8 cellular contexts compared by ENCODE assay signal in the genomic region with DNA sequence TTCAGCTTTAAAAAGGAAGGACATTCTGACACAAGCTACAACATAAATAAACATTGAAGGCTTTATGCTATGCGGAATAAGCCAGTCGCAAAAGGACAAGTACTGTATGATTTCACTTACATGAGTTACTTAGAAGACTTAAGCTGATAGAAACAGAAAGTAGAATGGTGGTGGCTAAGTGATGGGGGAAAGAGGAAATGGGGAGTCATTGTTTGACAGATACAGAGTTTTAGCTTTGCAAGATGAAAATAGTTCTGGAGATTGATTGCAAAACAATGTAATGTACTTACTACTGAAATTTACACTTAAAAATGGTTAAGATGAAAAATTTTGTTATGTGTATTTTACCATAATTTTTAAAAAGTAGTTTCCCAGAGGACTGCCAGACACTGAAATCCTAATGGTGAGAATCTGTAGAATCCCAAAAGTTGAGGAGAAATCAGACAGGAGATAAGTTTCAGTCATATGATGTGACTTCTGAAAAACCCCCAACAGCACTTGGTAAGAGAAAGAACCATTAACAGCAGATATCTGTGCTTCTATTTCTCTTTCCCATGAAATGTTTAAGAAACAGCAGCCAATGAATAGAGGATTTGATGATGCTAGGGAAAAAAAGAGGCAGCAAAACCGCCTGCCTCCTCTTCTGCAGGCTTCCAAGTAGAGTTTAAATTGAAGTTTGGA. TPM values are rescaled to one million over a fixed set of nuclear protein-coding genes. Genes with fewer than 3 reads are reported as not detected.
DNase-seq lines count a peak whose midpoint lies in the region; ATAC-seq and FAIRE-seq lines count a peak whose summit lies in the region.

No MANE protein-coding gene starts in this region.

- no peaks in the 10 kb centered on the region for H3K9me3 ChIP-seq in KOPT-K1 (ENCODE audit: insufficient read depth, low read length, poor library complexity, severe bottlenecking)

- no peak for FAIRE-seq in RCC 7860 (lab: Jason Lieb, UNC)

- peak; percentile 93 for ATAC-seq in GM18909 (IDR thresholded peaks at IDR 0.05; ENCODE audit: poor library complexity, unreplicated experiment)
- ATAC-seq in HG02571 (IDR thresholded peaks at IDR 0.05; ENCODE audit: unreplicated experiment) = peak; percentile 98
- peak; percentile 44 to 55 for ATAC-seq in naive thymus-derived CD8-positive, alpha-beta T cell
- no peak for ATAC-seq in left lobe of liver

- POLR2A ChIA-PET in naive thymus-derived CD8-positive, alpha-beta T cell (lab: Charles Lee) = no interaction called here

- peak overlapping the region; percentile 75 for H3K27ac ChIP-seq in KOPT-K1 (ENCODE audit: low read depth, low read length, poor library complexity, severe bottlenecking)

- H3K36me3 ChIP-seq in KOPT-K1 (ENCODE audit: insufficient read depth, low read length) = no peaks in the 10 kb centered on the region

- peaks cover 21 to 55% (median 42%) of the 10 kb centered on the region in 4 donors for H3K4me1 Mint-ChIP-seq in naive thymus-derived CD8-positive, alpha-beta T cell

- H3K36me3 Mint-ChIP-seq in naive thymus-derived CD8-positive, alpha-beta T cell = no peaks in the 10 kb centered on the region

- no peaks in the 10 kb centered on the region for H3K9me3 Mint-ChIP-seq in naive thymus-derived CD8-positive, alpha-beta T cell

- no peaks in the 10 kb centered on the region for H3K27me3 Mint-ChIP-seq in naive thymus-derived CD8-positive, alpha-beta T cell

- DNase-seq in naive thymus-derived CD8-positive, alpha-beta T cell = peak in 2 of 10 donors; percentile 25 to 44
- DNase-seq in left lobe of liver (ENCODE audit: low spot score) (no peak), NK-92 (lab: John Stamatoyannopoulos, UW; ENCODE audit: unreplicated experiment) (no peak), hypothalamus (lab: John Stamatoyannopoulos, UW) (no peak), RCC 7860 (ENCODE audit: low spot score) (no peak)

- peak overlapping the region in 6 of 10 donors; percentile 0 to 65 (median 37) for H3K27ac Mint-ChIP-seq in naive thymus-derived CD8-positive, alpha-beta T cell

- H3K4me3 Mint-ChIP-seq in naive thymus-derived CD8-positive, alpha-beta T cell = peak overlapping the region in 3 of 10 donors; percentile 0 to 5 (median 4)

RNA-seq across cellular contexts. Expression of a gene that starts 16.6 kb away (rescaled TPM):
- not detected for total RNA-seq in naive thymus-derived CD8-positive, alpha-beta T cell
- polyA plus RNA-seq in naive thymus-derived CD8-positive, alpha-beta T cell = not detected
- total RNA-seq in left lobe of liver = not detected

RNA-seq across cellular contexts. Expression of a gene that starts 22.5 kb away (rescaled TPM):
- total RNA-seq in naive thymus-derived CD8-positive, alpha-beta T cell = not detected
- polyA plus RNA-seq in naive thymus-derived CD8-positive, alpha-beta T cell = under 1 TPM in 2 of 3 donors, not detected in 1; 0.15 to 0.31 TPM
- 0.38 TPM for total RNA-seq in left lobe of liver

RNA-seq across cellular contexts. Expression of a gene that starts 50.2 kb away (rescaled TPM):
- not detected for total RNA-seq in naive thymus-derived CD8-positive, alpha-beta T cell
- not detected for polyA plus RNA-seq in naive thymus-derived CD8-positive, alpha-beta T cell
- total RNA-seq in left lobe of liver = 10.7 TPM

Comparison
In these comparisons a context has a peak if more than half of its experiments do, and no peak if none do; other contexts are left out.
1. RNA of a gene that starts 50.2 kb away (total RNA-seq): 10.7 TPM in left lobe of liver (single experiment); not detected in naive thymus-derived CD8-positive, alpha-beta T cell; every median in the first group is over 10 times any median in the second.